8 cellular contexts compared by ENCODE assay signal in the genomic region with DNA sequence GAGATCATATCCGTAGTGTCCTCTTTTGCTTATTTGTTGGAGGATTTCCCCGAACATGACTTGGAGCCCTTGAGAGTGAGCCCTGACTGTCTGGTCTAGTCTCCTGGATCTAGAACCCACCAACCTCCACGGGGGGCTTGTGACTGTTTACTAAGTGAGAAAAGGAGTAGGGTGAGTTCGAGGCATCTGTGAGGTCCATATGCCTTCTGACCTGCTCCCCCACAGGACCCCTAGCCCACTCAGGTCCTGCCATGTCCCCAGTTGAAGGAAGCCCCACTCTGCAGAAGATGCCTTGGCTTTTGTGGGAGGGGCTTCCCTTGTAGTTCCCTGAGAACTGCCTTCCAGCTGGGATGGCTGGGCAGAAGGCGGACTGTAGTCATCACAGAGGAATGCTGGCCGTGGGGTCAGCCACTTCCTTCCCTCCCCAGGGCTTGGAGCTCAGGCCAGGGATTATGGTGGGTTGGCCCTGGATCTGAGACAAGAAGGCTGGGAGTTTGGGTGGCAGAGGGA. TPM values are rescaled to one million over a fixed set of nuclear protein-coding genes. Genes with fewer than 3 reads are reported as not detected.
DNase-seq lines count a peak whose midpoint lies in the region; ATAC-seq, FAIRE-seq and TF ChIP-seq lines count a peak whose summit lies in the region.

No MANE protein-coding gene starts in this region.

- H3K4me3 ChIP-seq in neutrophil (ENCODE audit: low read depth in 1 of 2, low read length in 1 of 2): peak overlapping the region; percentile 71 to 86

- no peaks in the 10 kb centered on the region for H3K9me3 Mint-ChIP-seq in activated naive CD4-positive, alpha-beta T cell treated with anti-CD3 and anti-CD28 coated beads, Interleukin-2, amount 50 U/mL, for 24 hours
- H3K9me3 Mint-ChIP-seq in activated CD4-positive, alpha-beta memory T cell treated with anti-CD3 and anti-CD28 coated beads, Interleukin-2, amount 10 ng/mL, durations not matched to agents 7 days and 5 days: no peaks in the 10 kb centered on the region

- peaks cover 64% of the 10 kb centered on the region for H3K4me1 Mint-ChIP-seq in activated naive CD4-positive, alpha-beta T cell treated with anti-CD3 and anti-CD28 coated beads, Interleukin-2, amount 50 U/mL, for 24 hours
- peaks cover 68% of the 10 kb centered on the region for H3K4me1 Mint-ChIP-seq in activated CD4-positive, alpha-beta memory T cell treated with anti-CD3 and anti-CD28 coated beads, Interleukin-2, amount 10 ng/mL, durations not matched to agents 7 days and 5 days

- peak overlapping the region; percentile 85 for H3K4me3 Mint-ChIP-seq in activated naive CD4-positive, alpha-beta T cell treated with anti-CD3 and anti-CD28 coated beads, Interleukin-2, amount 50 U/mL, for 24 hours
- H3K4me3 Mint-ChIP-seq in activated CD4-positive, alpha-beta memory T cell treated with anti-CD3 and anti-CD28 coated beads, Interleukin-2, amount 10 ng/mL, durations not matched to agents 7 days and 5 days: peak overlapping the region; percentile 96

- no peaks in the 10 kb centered on the region for H3K9me3 ChIP-seq in neutrophil

- ATAC-seq in foreskin keratinocyte: peak; percentile 10
- no peak for ATAC-seq in GM18511 (IDR thresholded peaks at IDR 0.05; ENCODE audit: unreplicated experiment)
- ATAC-seq in HG02884 (IDR thresholded peaks at IDR 0.05; ENCODE audit: unreplicated experiment): no peak

- no peaks in the 10 kb centered on the region for H3K27me3 ChIP-seq in foreskin keratinocyte
- no peaks in the 10 kb centered on the region for H3K27me3 ChIP-seq in neutrophil

- FAIRE-seq in GM12892 (lab: Jason Lieb, UNC): no peak

- H3K27ac ChIP-seq in foreskin keratinocyte (peak overlapping the region; percentile 5), neutrophil (peak overlapping the region; percentile 100)

- CTCF ChIA-PET in activated CD4-positive, alpha-beta memory T cell treated with anti-CD3 and anti-CD28 coated beads, Interleukin-2, amount 10 ng/mL, durations not matched to agents 7 days and 5 days (lab: Charles Lee): interaction anchor here (1.2 to 12.6 kb wide), 9 partner anchors 12 to 110 kb away, joined by 3 to 333 read pairs (median 7); no protein-coding TSS in a partner anchor

- no peak for TF ChIP-seq POLR2A in GM12892 (IDR thresholded peaks at IDR 0.05; ENCODE audit: low read depth, low read length)

- H3K27me3 Mint-ChIP-seq in activated naive CD4-positive, alpha-beta T cell treated with anti-CD3 and anti-CD28 coated beads, Interleukin-2, amount 50 U/mL, for 24 hours: no peaks in the 10 kb centered on the region
- no peaks in the 10 kb centered on the region for H3K27me3 Mint-ChIP-seq in activated CD4-positive, alpha-beta memory T cell treated with anti-CD3 and anti-CD28 coated beads, Interleukin-2, amount 10 ng/mL, durations not matched to agents 7 days and 5 days

- no peaks in the 10 kb centered on the region for H3K36me3 Mint-ChIP-seq in activated naive CD4-positive, alpha-beta T cell treated with anti-CD3 and anti-CD28 coated beads, Interleukin-2, amount 50 U/mL, for 24 hours
- peaks cover 5% of the 10 kb centered on the region for H3K36me3 Mint-ChIP-seq in activated CD4-positive, alpha-beta memory T cell treated with anti-CD3 and anti-CD28 coated beads, Interleukin-2, amount 10 ng/mL, durations not matched to agents 7 days and 5 days (ENCODE audit: low read depth)

- no peak for DNase-seq in activated naive CD4-positive, alpha-beta T cell treated with anti-CD3 and anti-CD28 coated beads, Interleukin-2, amount 50 U/mL, for 16 hours
- DNase-seq in activated CD4-positive, alpha-beta memory T cell treated with anti-CD3 and anti-CD28 coated beads, Interleukin-2, amount 10 ng/mL, durations not matched to agents 7 days and 5 days: no peak
- DNase-seq in foreskin keratinocyte (peak in 1 of 2 donors; percentile 62), GM12892 (ENCODE audit: insufficient read length) (no peak)

- H3K4me1 ChIP-seq in foreskin keratinocyte: peaks cover 9% of the 10 kb centered on the region
- peaks cover 60 to 67% of the 10 kb centered on the region in 2 experiments for H3K4me1 ChIP-seq in neutrophil (ENCODE audit: control insufficient read depth in 1 of 2, insufficient read depth in 1 of 2, low read depth in 1 of 2, low read length in 1 of 2)

- no peak for TF ChIP-seq CTCF in foreskin keratinocyte (conservative IDR thresholded peaks at IDR 0.05)
- no peak for TF ChIP-seq CTCF in neutrophil (IDR thresholded peaks at IDR 0.05)

- POLR2A ChIA-PET in activated CD4-positive, alpha-beta memory T cell treated with anti-CD3 and anti-CD28 coated beads, Interleukin-2, amount 10 ng/mL, durations not matched to agents 7 days and 5 days (lab: Charles Lee): interaction anchor here (1.2 to 33.4 kb wide), 7 partner anchors 17 to 191 kb away, joined by 5 to 1155 read pairs (median 399); partner anchors contain the start of gene IRF1

- peak overlapping the region; percentile 94 for H3K27ac Mint-ChIP-seq in activated naive CD4-positive, alpha-beta T cell treated with anti-CD3 and anti-CD28 coated beads, Interleukin-2, amount 50 U/mL, for 24 hours
- H3K27ac Mint-ChIP-seq in activated CD4-positive, alpha-beta memory T cell treated with anti-CD3 and anti-CD28 coated beads, Interleukin-2, amount 10 ng/mL, durations not matched to agents 7 days and 5 days: peak overlapping the region; percentile 91

- no peaks in the 10 kb centered on the region for H3K36me3 ChIP-seq in neutrophil

RNA-seq across cellular contexts. Expression of gene IRF1, which starts 7.0 kb away (rescaled TPM):
- 100 to 1,000 TPM; 231 to 239 TPM for total RNA-seq in activated CD4-positive, alpha-beta memory T cell treated with anti-CD3 and anti-CD28 coated beads, Interleukin-2, amount 10 ng/mL, durations not matched to agents 7 days and 5 days
- total RNA-seq in foreskin keratinocyte: 24.0 and 31.5 TPM in 2 replicates
- polyA plus RNA-seq in foreskin keratinocyte: 18.0 and 22.7 TPM in 2 replicates
- 29.9 TPM for polyA plus RNA-seq in GM12892 (2012; ENCODE audit: missing spikeins)

RNA-seq across cellular contexts. Expression of gene IL5, which starts 45.8 kb away (rescaled TPM):
- 1 to 10 TPM; 2.6 to 3.3 TPM for total RNA-seq in activated CD4-positive, alpha-beta memory T cell treated with anti-CD3 and anti-CD28 coated beads, Interleukin-2, amount 10 ng/mL, durations not matched to agents 7 days and 5 days
- not detected in 2 replicates for total RNA-seq in foreskin keratinocyte
- not detected in 2 replicates for polyA plus RNA-seq in foreskin keratinocyte
- not detected for polyA plus RNA-seq in GM12892 (2012; ENCODE audit: missing spikeins)

RNA-seq across cellular contexts. Expression of gene RAD50, which starts 59.2 kb away (rescaled TPM):
- total RNA-seq in activated CD4-positive, alpha-beta memory T cell treated with anti-CD3 and anti-CD28 coated beads, Interleukin-2, amount 10 ng/mL, durations not matched to agents 7 days and 5 days: 10 to 100 TPM; 35.6 to 38.9 TPM
- 42.7 and 46.8 TPM in 2 replicates for total RNA-seq in foreskin keratinocyte
- 9.3 and 11.1 TPM in 2 replicates for polyA plus RNA-seq in foreskin keratinocyte
- 36.9 TPM for polyA plus RNA-seq in GM12892 (2012; ENCODE audit: missing spikeins)
